In genomic region chr12:115232455-115233156, GRCh38 we compare ENCODE assay signal across 23 cellular contexts.
A peak's percentile ranks its signal among the peaks of the same experiment; 100 is the strongest.
DNase-seq lines count a peak whose midpoint lies in the region; FAIRE-seq and TF ChIP-seq lines count a peak whose summit lies in the region.
"Had no signal": no experiment of that assay in that cellular context is flagged by ENCODE, and none has a peak within 500 bp of the region (broad histone marks: within the 10 kb centered on the region; RNA-seq: fewer than 3 reads in every experiment).

No MANE protein-coding gene starts in this region.

- FAIRE-seq in bronchial epithelial cell (lab: Jason Lieb, UNC): peak; percentile 40
- FAIRE-seq: A549 had no signal

- H3K4me3 ChIP-seq in AG10803 (ENCODE audit: low read length) (no peak overlapping the region), bronchial epithelial cell (ENCODE audit: low read depth, low read length) (no peak overlapping the region)
- H3K4me3 ChIP-seq: A549, breast epithelium, gastroesophageal sphincter, sigmoid colon, SJSA1, testis had no signal

- H3K36me3 ChIP-seq in bronchial epithelial cell (ENCODE audit: control insufficient read depth, insufficient read depth, low read length): no peaks in the 10 kb centered on the region
- H3K36me3 ChIP-seq: breast epithelium, gastroesophageal sphincter, sigmoid colon, SJSA1 had no signal

- peak; percentile 73 for DNase-seq in AG10803 (ENCODE audit: low read depth)
- DNase-seq in HT1080 (ENCODE audit: low read depth): peak; percentile 85
- DNase-seq in bronchial epithelial cell (ENCODE audit: low read depth): no peak
- peak; percentile 58 for DNase-seq in islet precursor cell
- DNase-seq in KG1 (lab: John Stamatoyannopoulos, UW): no peak
- DNase-seq in DMS53 (lab: John Stamatoyannopoulos, UW): no peak
- DNase-seq in AML-193 (lab: John Stamatoyannopoulos, UW): no peak
- no peak for DNase-seq in SHP77 treated with DMSO at 0.1 percent for 48 hours (lab: John Stamatoyannopoulos, UW)
- DNase-seq: activated CD4-positive, alpha-beta T cell treated with anti-CD3 and anti-CD28 coated beads, Interleukin-2, amount 50 U/mL, for 4 hours; activated CD8-positive, alpha-beta memory T cell treated with anti-CD3 and anti-CD28 coated beads, Interleukin-2, amount 50 U/mL, for 48 hours; activated effector memory CD4-positive, alpha-beta T cell treated with anti-CD3 and anti-CD28 coated beads, Interleukin-2, amount 50 U/mL, for 16 hours; activated naive CD8-positive, alpha-beta T cell treated with anti-CD3 and anti-CD28 coated beads, Interleukin-2, amount 50 U/mL, for 24 hours; CD4-positive, CD25-positive, alpha-beta regulatory T cell; DMS 273 treated with DMSO at 0.1 percent for 48 hours; natural killer cell; NCI-H1694 treated with DMSO at 0.1 percent for 48 hours; NCI-H748 treated with DMSO at 0.1 percent for 48 hours; sigmoid colon; testis had no signal

- TF ChIP-seq CTCF in AG10803 (conservative IDR thresholded peaks at IDR 0.05; ENCODE audit: low read length) (no peak), bronchial epithelial cell (IDR thresholded peaks at IDR 0.05; ENCODE audit: insufficient read depth, low read length, severe bottlenecking) (no peak)

- H3K27me3 ChIP-seq in bronchial epithelial cell (ENCODE audit: control insufficient read depth, insufficient read depth, low read length): peaks cover 4% of the 10 kb centered on the region
- H3K27me3 ChIP-seq: breast epithelium, sigmoid colon, SJSA1, testis had no signal

Comparison
In these comparisons a context has a peak if more than half of its experiments do, and no peak if none do; other contexts are left out.
1. DNase-seq: peak in AG10803 (single experiment), HT1080 (single experiment) and islet precursor cell (single experiment); none in bronchial epithelial cell (single experiment), KG1 (single experiment), DMS53 (single experiment), AML-193 (0 of 2) and SHP77 treated with DMSO at 0.1 percent for 48 hours (single experiment).